Comparison of ENCODE assay signal across 8 cellular contexts in the genomic region with DNA sequence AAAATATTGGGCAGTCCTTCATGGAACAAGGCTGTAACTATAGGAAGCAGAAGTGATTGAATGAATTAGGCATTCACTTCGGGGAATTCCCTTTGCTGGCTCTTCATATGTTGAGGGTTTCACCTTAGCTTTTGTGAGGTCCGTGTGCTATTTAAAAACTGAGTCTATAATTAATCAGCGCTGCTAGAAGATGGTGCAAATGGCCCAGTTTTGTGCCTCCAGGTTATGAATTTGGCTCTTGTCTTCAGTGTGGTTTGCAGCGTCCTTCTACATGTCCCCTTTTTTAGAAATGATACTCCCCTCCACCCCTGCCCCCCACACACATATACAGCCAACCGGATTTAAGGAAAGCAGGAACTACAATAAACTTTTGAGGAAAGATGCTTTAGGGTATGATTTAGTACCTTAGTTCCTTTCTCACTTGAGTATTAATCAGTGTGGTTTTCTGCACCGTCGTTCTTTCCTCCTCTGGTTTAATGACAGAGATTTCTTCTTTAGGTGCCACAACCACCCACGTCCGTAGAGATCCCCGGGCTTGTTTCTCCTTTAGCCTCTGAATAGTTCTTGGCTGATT.
A peak's percentile ranks its signal among the peaks of the same experiment; 100 is the strongest.
DNase-seq lines count a peak whose midpoint lies in the region; ATAC-seq and TF ChIP-seq lines count a peak whose summit lies in the region.
"Had no signal": no experiment of that assay in that cellular context is flagged by ENCODE, and none has a peak within 500 bp of the region (broad histone marks: within the 10 kb centered on the region; RNA-seq: fewer than 3 reads in every experiment).

No MANE protein-coding gene starts in this region.

- H3K27me3 Mint-ChIP-seq in nephron (ENCODE audit: low read depth): no peaks in the 10 kb centered on the region

- H3K27ac Mint-ChIP-seq in nephron: peak overlapping the region in 2 of 3 experiments; percentile 28 to 46

- no peak overlapping the region for H3K4me3 Mint-ChIP-seq in nephron

- ATAC-seq in GM18858 (IDR thresholded peaks at IDR 0.05; ENCODE audit: unreplicated experiment) (peak; percentile 85), GM21515 (IDR thresholded peaks at IDR 0.05; ENCODE audit: unreplicated experiment) (peak; percentile 86), HG03196 (IDR thresholded peaks at IDR 0.05; ENCODE audit: unreplicated experiment) (peak; percentile 72), HG03457 (IDR thresholded peaks at IDR 0.05; ENCODE audit: unreplicated experiment) (no peak), HG03135 (IDR thresholded peaks at IDR 0.05; ENCODE audit: unreplicated experiment) (no peak)

- peaks cover 52% of the 10 kb centered on the region for H3K36me3 Mint-ChIP-seq in nephron (ENCODE audit: low read depth)

- TF ChIP-seq CTCF in nephron (IDR thresholded peaks at IDR 0.05; ENCODE audit: unreplicated experiment in 3 of 3): no peak

- H3K4me1 Mint-ChIP-seq in nephron: peaks cover 11% of the 10 kb centered on the region

- H3K9me3 Mint-ChIP-seq in nephron: no peaks in the 10 kb centered on the region

- no peak for DNase-seq in DMS79 (lab: John Stamatoyannopoulos, UW)
- DNase-seq: mesendoderm had no signal

Comparison
In these comparisons a context has a peak if more than half of its experiments do, and no peak if none do; other contexts are left out.
1. ATAC-seq: peak in GM18858 (single experiment), GM21515 (single experiment) and HG03196 (single experiment); none in HG03457 (single experiment) and HG03135 (single experiment).